1 cellular context compared by ENCODE assay signal in the genomic region with DNA sequence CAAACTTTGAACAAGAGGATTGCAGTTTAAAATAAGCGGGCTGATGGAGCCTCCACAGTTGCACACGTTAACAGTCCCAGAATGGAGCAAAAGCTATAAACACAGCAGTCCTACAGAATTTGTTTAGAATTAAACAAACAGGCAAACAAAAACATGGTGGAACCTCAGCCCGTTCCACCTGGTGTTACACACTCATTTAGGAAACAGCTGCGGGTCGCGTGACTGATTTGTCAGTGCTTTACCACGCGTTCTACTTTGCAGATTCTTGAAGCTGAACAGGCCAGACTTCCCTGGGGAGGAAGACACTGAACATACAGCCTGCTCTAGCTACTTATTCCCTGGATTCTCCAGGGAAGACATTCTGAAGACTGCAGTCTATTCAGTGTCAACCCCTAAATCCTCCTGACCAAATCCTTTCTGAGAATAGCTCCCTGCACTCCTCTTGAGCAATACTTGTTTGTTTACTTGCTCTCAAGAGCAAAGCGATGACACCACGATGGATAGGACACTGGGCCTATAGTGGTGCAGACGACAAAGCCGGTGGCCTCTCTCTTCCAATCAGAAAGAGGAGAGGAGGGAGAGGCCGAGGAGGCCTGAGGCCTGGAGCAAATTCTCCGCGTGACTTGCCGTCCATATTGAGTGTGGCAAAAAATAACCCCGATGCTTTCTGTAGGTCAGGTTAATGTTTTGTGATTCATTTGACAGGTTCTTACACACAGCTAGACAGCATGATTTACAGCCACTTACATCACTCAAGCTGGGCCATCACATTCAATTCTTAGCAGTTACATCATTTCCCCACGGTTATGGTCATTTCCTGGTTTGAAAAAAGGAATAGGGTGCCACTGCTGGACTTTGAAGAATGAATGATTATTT.
TF ChIP-seq lines count a peak whose summit lies in the region.

No MANE protein-coding gene starts in this region.

TF ChIP-seq in HCT116, 20 proteins besides CTCF, POLR2A, EP300 and RAD21 (continued from another document):
- TF ChIP-seq ZNF274 (IDR thresholded peaks at IDR 0.05; ENCODE audit: low read depth, low read length): no peak
- TF ChIP-seq JUND (IDR thresholded peaks at IDR 0.05): no peak
- peak; percentile 60 for TF ChIP-seq TCF7L2 (IDR thresholded peaks at IDR 0.05; ENCODE audit: borderline replicate concordance, extremely low read depth, insufficient read depth, insufficient read length)
- TF ChIP-seq EZH2 (IDR thresholded peaks at IDR 0.05): no peak
- TF ChIP-seq POLR2AphosphoS5 (IDR thresholded peaks at IDR 0.05; ENCODE audit: low read depth, low read length): peak; percentile 94
- TF ChIP-seq, protein P1, sequence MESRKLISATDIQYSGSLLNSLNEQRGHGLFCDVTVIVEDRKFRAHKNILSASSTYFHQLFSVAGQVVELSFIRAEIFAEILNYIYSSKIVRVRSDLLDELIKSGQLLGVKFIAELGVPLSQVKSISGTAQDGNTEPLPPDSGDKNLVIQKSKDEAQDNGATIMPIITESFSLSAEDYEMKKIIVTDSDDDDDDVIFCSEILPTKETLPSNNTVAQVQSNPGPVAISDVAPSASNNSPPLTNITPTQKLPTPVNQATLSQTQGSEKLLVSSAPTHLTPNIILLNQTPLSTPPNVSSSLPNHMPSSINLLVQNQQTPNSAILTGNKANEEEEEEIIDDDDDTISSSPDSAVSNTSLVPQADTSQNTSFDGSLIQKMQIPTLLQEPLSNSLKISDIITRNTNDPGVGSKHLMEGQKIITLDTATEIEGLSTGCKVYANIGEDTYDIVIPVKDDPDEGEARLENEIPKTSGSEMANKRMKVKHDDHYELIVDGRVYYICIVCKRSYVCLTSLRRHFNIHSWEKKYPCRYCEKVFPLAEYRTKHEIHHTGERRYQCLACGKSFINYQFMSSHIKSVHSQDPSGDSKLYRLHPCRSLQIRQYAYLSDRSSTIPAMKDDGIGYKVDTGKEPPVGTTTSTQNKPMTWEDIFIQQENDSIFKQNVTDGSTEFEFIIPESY (IDR thresholded peaks at IDR 0.05; ENCODE audit: extremely low read depth, insufficient replicate concordance, low read length): peak; percentile 86
- no peak for TF ChIP-seq SIN3A (IDR thresholded peaks at IDR 0.05; ENCODE audit: low read depth)
- TF ChIP-seq SRF (IDR thresholded peaks at IDR 0.05; ENCODE audit: low read depth): no peak
- no peak for TF ChIP-seq SP1 (IDR thresholded peaks at IDR 0.05; ENCODE audit: low read depth)
- TF ChIP-seq EGR1 (IDR thresholded peaks at IDR 0.05; ENCODE audit: low read depth): no peak
- TF ChIP-seq YY1 (IDR thresholded peaks at IDR 0.05; ENCODE audit: extremely low read depth, insufficient replicate concordance, low read depth, low read length): peak; percentile 100
